ENCODE assay signal across 9 cellular contexts in the genomic region with DNA sequence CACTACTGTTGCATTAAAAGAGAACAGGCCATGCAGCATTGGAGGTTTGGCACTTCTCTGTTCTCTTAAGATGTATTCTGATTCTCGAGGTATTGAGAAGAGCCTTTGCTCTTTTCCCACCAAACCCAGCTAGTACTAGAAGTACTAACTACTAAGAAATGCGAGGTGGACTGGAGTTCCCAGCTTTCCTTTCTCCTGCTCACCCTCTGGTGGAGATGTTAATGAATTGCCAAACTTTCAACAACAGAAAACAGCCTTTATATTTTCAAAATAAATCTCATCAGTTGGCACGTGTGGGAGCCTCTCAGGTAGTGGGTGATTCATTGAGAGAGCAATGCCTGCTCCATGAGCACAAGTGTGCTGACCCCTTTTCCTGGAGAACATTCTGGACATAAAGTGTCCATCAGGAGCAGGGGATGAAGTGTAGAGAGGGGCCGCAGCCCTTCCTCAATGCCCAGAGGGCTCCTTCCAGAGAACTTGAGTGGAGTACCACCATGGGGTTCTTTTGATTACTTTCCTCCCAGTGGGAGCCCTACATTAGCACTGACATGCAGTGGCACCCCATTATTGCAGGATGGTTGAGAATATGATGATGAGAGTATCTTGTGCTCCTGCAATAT. TPM values are rescaled to one million over a fixed set of nuclear protein-coding genes. Genes with fewer than 3 reads are reported as not detected.
DNase-seq lines count a peak whose midpoint lies in the region; ATAC-seq, FAIRE-seq and TF ChIP-seq lines count a peak whose summit lies in the region.
"Had no signal": no experiment of that assay in that cellular context is flagged by ENCODE, and none has a peak within 500 bp of the region (broad histone marks: within the 10 kb centered on the region; RNA-seq: fewer than 3 reads in every experiment).

No MANE protein-coding gene starts in this region.

- no peak overlapping the region for H3K4me2 ChIP-seq in PC-9

- no peak for FAIRE-seq in GM19239 (lab: Jason Lieb, UNC)

- POLR2A ChIA-PET in PC-9 (lab: Charles Lee; ENCODE audit: unreplicated experiment): no interaction called here

- TF ChIP-seq CTCF in 22Rv1 (IDR thresholded peaks at IDR 0.05) (peak; percentile 53), PC-9 (conservative IDR thresholded peaks at IDR 0.05) (peak; percentile 63)

- H4K20me1 ChIP-seq in PC-9 (ENCODE audit: insufficient read depth): no peaks in the 10 kb centered on the region

- peaks cover 8% of the 10 kb centered on the region; the same call in 1 of the 2 replicates for H3F3A ChIP-seq in PC-9 (ENCODE audit: insufficient read depth, low read depth)

- no peak overlapping the region for H3K4me3 ChIP-seq in PC-9

- no peaks in the 10 kb centered on the region for H3K36me3 ChIP-seq in PC-9 (ENCODE audit: low read depth)

- H3K27ac ChIP-seq in 22Rv1: no peak overlapping the region
- no peak overlapping the region for H3K27ac ChIP-seq in PC-9

- no TSS peak for BruUV-seq in PC-9 (replicated peaks; lab: Mats Ljungman, UMichigan)

- intact Hi-C loops in PC-9 (cut with micrococcal nuclease; ENCODE audit: unreplicated experiment): loop anchor here (5.0 kb wide), 2 partner anchors 154 to 279 kb away; a partner anchor contains a TSS

- H3K9me2 ChIP-seq in PC-9 (ENCODE audit: insufficient read depth): no peaks in the 10 kb centered on the region

- no peaks in the 10 kb centered on the region for H3K27me3 ChIP-seq in PC-9 (ENCODE audit: insufficient read depth, low read depth)

- H2AFZ ChIP-seq in PC-9: no peak overlapping the region

- CTCF ChIA-PET in PC-9 (lab: Charles Lee): interaction anchor here (0.7 kb wide), 2 partner anchors 81 to 170 kb away, joined by 3 read pairs; no protein-coding TSS in a partner anchor

- H3K9me3 ChIP-seq in PC-9 (ENCODE audit: insufficient read depth, low read depth): no peaks in the 10 kb centered on the region

- DNase-seq in GM03348 (ENCODE audit: low spot score) (peak; percentile 73), PC-9 (peak in 1 of 2 experiments; percentile 43), fibroblast of gingiva (ENCODE audit: low read depth) (peak; percentile 40), GM19239 (ENCODE audit: insufficient read length, low spot score) (no peak), T-helper 2 cell (no peak), occipital lobe (lab: John Stamatoyannopoulos, UW) (no peak)
- DNase-seq: effector CD4-positive, alpha-beta T cell had no signal

- H3K4me1 ChIP-seq in PC-9 (replicated peaks; ENCODE audit: insufficient read depth): 0 out of 2 replicates have a peak, but pooled peaks cover 4% of the 10 kb centered on the region

- H3K79me2 ChIP-seq in PC-9 (ENCODE audit: low read depth): no peaks in the 10 kb centered on the region

- ATAC-seq in HG03520 (IDR thresholded peaks at IDR 0.05; ENCODE audit: unreplicated experiment): no peak

RNA-seq across cellular contexts. Expression of a gene that starts 45.7 kb away (rescaled TPM):
- not detected in 2 replicates for total RNA-seq in PC-9 (2021)
- total RNA-seq in occipital lobe: not detected

Comparison
In these comparisons a context has a peak if more than half of its experiments do, and no peak if none do; other contexts are left out.
1. DNase-seq: peak in GM03348 (single experiment) and fibroblast of gingiva (single experiment); none in GM19239 (single experiment), T-helper 2 cell (0 of 5) and occipital lobe (single experiment).